In genomic region chr19:55451522-55452380, GRCh38 we compare ENCODE assay signal across 8 cellular contexts. TPM values are rescaled to one million over a fixed set of nuclear protein-coding genes. Genes with fewer than 3 reads are reported as not detected.
DNase-seq lines count a peak whose midpoint lies in the region; ATAC-seq and TF ChIP-seq lines count a peak whose summit lies in the region.

No MANE protein-coding gene starts in this region.

- no peaks in the 10 kb centered on the region for H3K36me3 Mint-ChIP-seq in CD4-positive, alpha-beta T cell (ENCODE audit: low read depth)
- peaks cover 15% of the 10 kb centered on the region for H3K36me3 Mint-ChIP-seq in IgD-negative memory B cell
- H3K36me3 Mint-ChIP-seq in natural killer cell treated with Interleukin-12 subunit alpha and Interleukin-12 subunit beta and Interleukin-15 and Interleukin-18, amount 100 ng/mL, for 72 hours, result no peaks in the 10 kb centered on the region

- peaks cover 13% of the 10 kb centered on the region for H3K4me1 Mint-ChIP-seq in CD4-positive, alpha-beta T cell (ENCODE audit: low read depth)
- H3K4me1 Mint-ChIP-seq in IgD-negative memory B cell, result peaks cover 0 to 10% (median 6%) of the 10 kb centered on the region in 3 donors
- H3K4me1 Mint-ChIP-seq in natural killer cell treated with Interleukin-12 subunit alpha and Interleukin-12 subunit beta and Interleukin-15 and Interleukin-18, amount 100 ng/mL, for 72 hours (ENCODE audit: low read depth in 2 of 2), result peaks cover 6 to 22% of the 10 kb centered on the region in 2 donors

- no peak overlapping the region for H3K27ac ChIP-seq in CD4-positive, alpha-beta T cell (ENCODE audit: low read depth, low read length)
- H3K27ac ChIP-seq in breast epithelium, result no peak overlapping the region

- no peaks in the 10 kb centered on the region for H3K9me3 ChIP-seq in CD4-positive, alpha-beta T cell (ENCODE audit: control insufficient read depth, low read length)
- no peaks in the 10 kb centered on the region for H3K9me3 ChIP-seq in breast epithelium

- no peak for TF ChIP-seq CTCF in CD4-positive, alpha-beta T cell (IDR thresholded peaks at IDR 0.05)
- TF ChIP-seq CTCF in breast epithelium (IDR thresholded peaks at IDR 0.05), result no peak

- peak in 4 of 10 experiments; percentile 17 to 41 (median 31) for DNase-seq in CD4-positive, alpha-beta T cell
- DNase-seq in breast epithelium (ENCODE audit: low spot score in 2 of 2) (no peak), A172 (ENCODE audit: low spot score) (no peak)
- DNase-seq in natural killer cell treated with Interleukin-12 subunit alpha and Interleukin-12 subunit beta and Interleukin-15 and Interleukin-18, amount 100 ng/mL, for 72 hours (ENCODE audit: low spot score), result no peak
- no peak for DNase-seq in stimulated activated CD4-positive, alpha-beta T cell treated with anti-CD3 and anti-CD28 coated beads, Interleukin-2, amount 100 ng/mL, for 24 hours

- no peaks in the 10 kb centered on the region for H3K36me3 ChIP-seq in breast epithelium

- TF ChIP-seq POLR2A in breast epithelium (IDR thresholded peaks at IDR 0.05), result no peak

- H3K27me3 Mint-ChIP-seq in CD4-positive, alpha-beta T cell, result peaks cover 33% of the 10 kb centered on the region
- H3K27me3 Mint-ChIP-seq in IgD-negative memory B cell, result peaks cover 13% of the 10 kb centered on the region
- peaks cover 16 to 29% of the 10 kb centered on the region in 2 donors for H3K27me3 Mint-ChIP-seq in natural killer cell treated with Interleukin-12 subunit alpha and Interleukin-12 subunit beta and Interleukin-15 and Interleukin-18, amount 100 ng/mL, for 72 hours

- peak overlapping the region in 2 of 3 donors; percentile 4 to 54 for H3K4me3 ChIP-seq in breast epithelium

- no peak overlapping the region for H3K27ac Mint-ChIP-seq in CD4-positive, alpha-beta T cell
- H3K27ac Mint-ChIP-seq in IgD-negative memory B cell, result no peak overlapping the region
- no peak overlapping the region for H3K27ac Mint-ChIP-seq in natural killer cell treated with Interleukin-12 subunit alpha and Interleukin-12 subunit beta and Interleukin-15 and Interleukin-18, amount 100 ng/mL, for 72 hours

- intact Hi-C loops in CD4-positive, alpha-beta T cell (cut with DNase I, micrococcal nuclease), result no loop called here
- intact Hi-C loops in breast epithelium (cut with DNase I; ENCODE audit: low total_unique reads), result no loop called here

- H3K9me3 Mint-ChIP-seq in CD4-positive, alpha-beta T cell, result no peaks in the 10 kb centered on the region
- peaks cover 0 to 1% (median 0%) of the 10 kb centered on the region in 3 donors for H3K9me3 Mint-ChIP-seq in IgD-negative memory B cell
- no peaks in the 10 kb centered on the region for H3K9me3 Mint-ChIP-seq in natural killer cell treated with Interleukin-12 subunit alpha and Interleukin-12 subunit beta and Interleukin-15 and Interleukin-18, amount 100 ng/mL, for 72 hours

- CTCF ChIA-PET in CD4-positive, alpha-beta T cell (lab: Charles Lee), result no interaction called here

- peak overlapping the region; percentile 68 for H3K4me3 Mint-ChIP-seq in CD4-positive, alpha-beta T cell
- H3K4me3 Mint-ChIP-seq in IgD-negative memory B cell, result peak overlapping the region in 3 of 4 donors; percentile 18 to 90 (median 60)
- peak overlapping the region; percentile 38 for H3K4me3 Mint-ChIP-seq in natural killer cell treated with Interleukin-12 subunit alpha and Interleukin-12 subunit beta and Interleukin-15 and Interleukin-18, amount 100 ng/mL, for 72 hours

- ATAC-seq in CD4-positive, alpha-beta T cell (ENCODE audit: poor library complexity), result peak; percentile 25
- no peak for ATAC-seq in natural killer cell treated with Interleukin-12 subunit alpha and Interleukin-12 subunit beta and Interleukin-15 and Interleukin-18, amount 100 ng/mL, for 72 hours
- ATAC-seq in HG03469 (IDR thresholded peaks at IDR 0.05; ENCODE audit: unreplicated experiment) (no peak), HG02973 (IDR thresholded peaks at IDR 0.05; ENCODE audit: unreplicated experiment) (no peak)

- H3K4me1 ChIP-seq in breast epithelium, result peaks cover 0 to 15% of the 10 kb centered on the region in 2 donors

- POLR2A ChIA-PET in CD4-positive, alpha-beta T cell (lab: Charles Lee), result interaction anchor here (0.9 to 1.4 kb wide), 3 partner anchors 10 to 44 kb away, joined by 3 to 4 read pairs (median 3); partner anchors contain the start of genes ISOC2 and UBE2S

- peaks cover 33% of the 10 kb centered on the region for H3K27me3 ChIP-seq in CD4-positive, alpha-beta T cell (ENCODE audit: control insufficient read depth, insufficient read depth, low read length)
- peaks cover 12 to 30% of the 10 kb centered on the region in 2 donors for H3K27me3 ChIP-seq in breast epithelium

RNA-seq across cellular contexts. Expression of gene SHISA7, which starts 8.7 kb away (rescaled TPM):
- total RNA-seq in CD4-positive, alpha-beta T cell, result not detected
- polyA plus RNA-seq in IgD-negative memory B cell, result not detected
- total RNA-seq in breast epithelium, result under 1 TPM in 1 of 3 donors, not detected in 2; 0.29 TPM
- not detected for total RNA-seq in natural killer cell treated with Interleukin-12 subunit alpha and Interleukin-12 subunit beta and Interleukin-15 and Interleukin-18, amount 100 ng/mL, for 72 hours
- not detected in 2 replicates for total RNA-seq in A172 (2014; rRNA removed; shearing (Covaris generic))

RNA-seq across cellular contexts. Expression of gene ISOC2, which starts 9.7 kb away (rescaled TPM):
- 1 to 10 TPM; 1.5 to 2.2 TPM for total RNA-seq in CD4-positive, alpha-beta T cell
- polyA plus RNA-seq in IgD-negative memory B cell, result 40.0 TPM
- 10 to 100 TPM; 42.7 to 71.5 (median 57.0) TPM for total RNA-seq in breast epithelium
- total RNA-seq in natural killer cell treated with Interleukin-12 subunit alpha and Interleukin-12 subunit beta and Interleukin-15 and Interleukin-18, amount 100 ng/mL, for 72 hours, result 10 to 100 TPM; 25.6 to 45.1 TPM
- total RNA-seq in A172 (2014; rRNA removed; shearing (Covaris generic)), result 114 and 139 TPM in 2 replicates

RNA-seq across cellular contexts. Expression of gene C19orf85, which starts 12.8 kb away (rescaled TPM):
- not detected for total RNA-seq in CD4-positive, alpha-beta T cell
- not detected for polyA plus RNA-seq in IgD-negative memory B cell
- not detected for total RNA-seq in breast epithelium
- not detected for total RNA-seq in natural killer cell treated with Interleukin-12 subunit alpha and Interleukin-12 subunit beta and Interleukin-15 and Interleukin-18, amount 100 ng/mL, for 72 hours
- 0.07 TPM in 1 of 2 replicates, not detected in the other for total RNA-seq in A172 (2014; rRNA removed; shearing (Covaris generic))

RNA-seq across cellular contexts. Expression of gene ZNF628, which starts 24.7 kb away (rescaled TPM):
- total RNA-seq in CD4-positive, alpha-beta T cell, result 10 to 100 TPM; 26.6 to 27.2 TPM
- polyA plus RNA-seq in IgD-negative memory B cell, result 0.34 TPM
- 1 to 10 TPM; 2.1 to 4.4 (median 4.3) TPM for total RNA-seq in breast epithelium
- 10 to 100 TPM in 1 of 2 donors, 1 to 10 TPM in 1; 8.0 to 12.3 TPM for total RNA-seq in natural killer cell treated with Interleukin-12 subunit alpha and Interleukin-12 subunit beta and Interleukin-15 and Interleukin-18, amount 100 ng/mL, for 72 hours
- 4.1 and 4.8 TPM in 2 replicates for total RNA-seq in A172 (2014; rRNA removed; shearing (Covaris generic))

RNA-seq across cellular contexts. Expression of gene NAT14, which starts 33.2 kb away (rescaled TPM):
- 10 to 100 TPM; 10.5 to 14.7 TPM for total RNA-seq in CD4-positive, alpha-beta T cell
- 6.1 TPM for polyA plus RNA-seq in IgD-negative memory B cell
- total RNA-seq in breast epithelium, result 10 to 100 TPM in 2 of 3 donors, 1 to 10 TPM in 1; 1.9 to 11.3 (median 10.8) TPM
- 10 to 100 TPM in 1 of 2 donors, 1 to 10 TPM in 1; 6.1 to 14.0 TPM for total RNA-seq in natural killer cell treated with Interleukin-12 subunit alpha and Interleukin-12 subunit beta and Interleukin-15 and Interleukin-18, amount 100 ng/mL, for 72 hours
- 56.2 and 65.7 TPM in 2 replicates for total RNA-seq in A172 (2014; rRNA removed; shearing (Covaris generic))

Comparison
In these comparisons a context has a peak if more than half of its experiments do, and no peak if none do; other contexts are left out.
1. RNA of gene ISOC2, which starts 9.7 kb away (total RNA-seq): 114 to 139 TPM in A172, 42.7 to 71.5 TPM in breast epithelium and 25.6 to 45.1 TPM in natural killer cell treated with Interleukin-12 subunit alpha and Interleukin-12 subunit beta and Interleukin-15 and Interleukin-18, amount 100 ng/mL, for 72 hours; 1.5 to 2.2 TPM in CD4-positive, alpha-beta T cell; every median in the first group is over 4 times any median in the second.
2. Peak in every context shown above with its lines, with median percentiles within 50 percentile points of each other: H3K4me3 Mint-ChIP-seq.